In genomic region chr3:45098315-45098714, GRCh38 we compare ENCODE assay signal across 21 cellular contexts. TPM values are rescaled to one million over a fixed set of nuclear protein-coding genes. Genes with fewer than 3 reads are reported as not detected.
"Had no signal": no experiment of that assay in that cellular context is flagged by ENCODE, and none has a peak within 500 bp of the region (broad histone marks: within the 10 kb centered on the region; RNA-seq: fewer than 3 reads in every experiment).

No MANE protein-coding gene starts in this region.

- H3K4me3 ChIP-seq: coronary artery, gastroesophageal sphincter, heart left ventricle, left lung, spleen, thoracic aorta, upper lobe of left lung had no signal

- DNase-seq: activated B cell treated with CpG ODN at 0.5 μM for 24 hours; activated CD4-positive, alpha-beta memory T cell treated with anti-CD3 and anti-CD28 coated beads for 36 hours; activated CD4-positive, alpha-beta T cell treated with anti-CD3 and anti-CD28 coated beads for 4 hours; activated naive CD4-positive, alpha-beta T cell treated with Interleukin-2 at 50 U/mL for 16 hours; activated T-cell treated with anti-CD3 and anti-CD28 coated beads for 4 hours; aorta; brain microvascular endothelial cell; effector CD4-positive, alpha-beta T cell; heart left ventricle; left lung; midbrain; nephron progenitor cell; nucleus accumbens; posterior cingulate gyrus; retina; spleen; stimulated activated CD4-positive, alpha-beta T cell treated with anti-CD3 and anti-CD28 coated beads, Interleukin-4, amount 100 ng/mL, for 4 hours; upper lobe of left lung had no signal

RNA-seq across cellular contexts. Expression of gene CDCP1, which starts 47.9 kb away (rescaled TPM):
- total RNA-seq: activated B cell treated with CpG ODN at 0.5 μM for 24 hours had no signal
